Comparison of ENCODE assay signal across 9 cellular contexts in the genomic region with DNA sequence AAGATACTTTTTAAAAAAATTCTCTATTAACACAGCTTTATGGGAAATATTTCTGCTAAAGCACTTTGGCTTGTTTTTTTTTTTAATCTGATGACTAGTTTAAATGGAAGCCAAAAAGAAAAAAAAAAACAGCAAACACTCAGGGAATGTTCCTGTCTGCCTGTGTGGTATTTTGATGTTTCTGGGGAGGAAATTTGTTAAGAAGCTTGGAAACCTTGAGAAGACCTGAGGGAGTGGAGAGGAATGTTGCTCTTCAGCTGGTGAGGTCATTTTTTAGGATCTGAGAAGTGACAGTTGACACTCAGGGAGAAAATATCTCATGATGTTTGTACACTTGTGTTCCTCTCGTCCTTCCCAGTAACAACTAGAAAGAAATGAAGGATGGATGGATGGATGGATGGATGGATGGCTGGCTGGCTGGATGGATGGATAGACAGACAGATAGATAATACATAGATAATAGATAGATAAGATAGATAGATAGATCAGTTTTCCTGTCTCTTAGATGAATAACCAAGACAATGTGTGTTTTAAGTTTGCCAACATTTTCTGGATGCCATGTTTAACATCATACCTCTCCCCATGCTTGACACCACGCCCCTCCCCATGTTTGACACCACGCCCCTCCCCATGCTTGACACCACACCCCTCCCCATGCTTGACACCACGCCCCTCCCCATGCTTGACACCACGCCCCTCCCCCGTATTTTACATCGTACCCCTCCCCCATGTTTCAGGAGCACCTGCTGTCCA.
DNase-seq lines count a peak whose midpoint lies in the region; ATAC-seq and TF ChIP-seq lines count a peak whose summit lies in the region.
"Had no signal": no experiment of that assay in that cellular context is flagged by ENCODE, and none has a peak within 500 bp of the region (broad histone marks: within the 10 kb centered on the region; RNA-seq: fewer than 3 reads in every experiment).

No MANE protein-coding gene starts in this region.

- H3K4me3 ChIP-seq in Caco-2 (ENCODE audit: low read depth, low read length) = no peak overlapping the region
- H3K4me3 ChIP-seq in fibroblast of lung (replicated peaks in 1 of 4; ENCODE audit: control extremely low read depth in 1 of 4, insufficient read depth in 1 of 4, low read depth in 3 of 4, low read length in 4 of 4) = no peak overlapping the region
- H3K4me3 ChIP-seq in retinal pigment epithelial cell (ENCODE audit: low read length) = no peak overlapping the region
- no peak overlapping the region for H3K4me3 ChIP-seq in suprapubic skin

- peaks cover 29% of the 10 kb centered on the region for H3K4me1 Mint-ChIP-seq in Caco-2 (ENCODE audit: low read depth, unreplicated experiment)
- no peaks in the 10 kb centered on the region for H3K4me1 Mint-ChIP-seq in activated T-helper 2 cell treated with anti-CD3 and anti-CD28 coated beads, Interferon-gamma antibody, Interleukin-2, Interleukin-4, amounts not matched to agents 10 μg/mL and 5 μg/mL and 100 μg/mL, durations not matched to agents 14 hours and 24 hours and 36 hours (ENCODE audit: low read depth)

- H3K4me1 ChIP-seq in Caco-2 (no peaks in the 10 kb centered on the region), fibroblast of lung (ENCODE audit: control insufficient read depth, extremely low read depth, insufficient read depth, low read length) (peaks cover 43% of the 10 kb centered on the region), suprapubic skin (peaks cover 7% of the 10 kb centered on the region)

- intact Hi-C loops in Caco-2 (cut with micrococcal nuclease; ENCODE audit: unreplicated experiment) = no loop called here
- intact Hi-C loops in activated T-helper 2 cell treated with anti-CD3 and anti-CD28 coated beads, Interferon-gamma antibody, Interleukin-2, Interleukin-4, amounts not matched to agents 10 μg/mL and 5 μg/mL and 100 μg/mL, durations not matched to agents 14 hours and 24 hours and 36 hours (cut with micrococcal nuclease) = no loop called here

- no peaks in the 10 kb centered on the region for H3K9me3 Mint-ChIP-seq in Caco-2 (ENCODE audit: unreplicated experiment)
- H3K9me3 Mint-ChIP-seq in activated T-helper 2 cell treated with anti-CD3 and anti-CD28 coated beads, Interferon-gamma antibody, Interleukin-2, Interleukin-4, amounts not matched to agents 10 μg/mL and 5 μg/mL and 100 μg/mL, durations not matched to agents 14 hours and 24 hours and 36 hours = no peaks in the 10 kb centered on the region

- TF ChIP-seq CTCF in Caco-2 (IDR thresholded peaks at IDR 0.05; ENCODE audit: insufficient read depth in 1 of 2, low read depth in 1 of 2, low read length in 1 of 2, severe bottlenecking in 1 of 2, unreplicated experiment in 1 of 2) (no peak), fibroblast of lung (conservative IDR thresholded peaks at IDR 0.05 in 1 of 2, IDR thresholded peaks at IDR 0.05 in 1 of 2; ENCODE audit: low read depth in 1 of 2, low read length in 2 of 2) (no peak), retinal pigment epithelial cell (conservative IDR thresholded peaks at IDR 0.05; ENCODE audit: low read depth, low read length) (no peak), suprapubic skin (IDR thresholded peaks at IDR 0.05) (no peak)

- H3K27me3 ChIP-seq in Caco-2 (replicated peaks; ENCODE audit: control insufficient read depth, insufficient read depth, low read length) = no peaks in the 10 kb centered on the region
- no peaks in the 10 kb centered on the region for H3K27me3 ChIP-seq in fibroblast of lung (ENCODE audit: control insufficient read depth, insufficient read depth, low read length)
- no peaks in the 10 kb centered on the region for H3K27me3 ChIP-seq in suprapubic skin

- peaks cover 2% of the 10 kb centered on the region for H3K79me2 ChIP-seq in fibroblast of lung (ENCODE audit: control insufficient read depth, insufficient read depth, low read length)

- DNase-seq in Caco-2 (peak in 1 of 2 experiments; percentile 3), fibroblast of lung (ENCODE audit: low read depth in 2 of 2) (peak; percentile 63 to 97), retinal pigment epithelial cell (ENCODE audit: low read depth) (peak; percentile 73), GDM1 (lab: John Stamatoyannopoulos, UW) (no peak), suprapubic skin (ENCODE audit: low spot score in 2 of 2) (no peak), SHP77 (lab: John Stamatoyannopoulos, UW) (no peak)
- no peak for DNase-seq in activated T-helper 2 cell treated with anti-CD3 and anti-CD28 coated beads, Interferon-gamma antibody, Interleukin-2, Interleukin-4, amounts not matched to agents 10 μg/mL and 5 μg/mL and 100 μg/mL, durations not matched to agents 14 hours and 24 hours and 36 hours (ENCODE audit: low spot score)
- DNase-seq: activated T-cell treated with anti-CD3 and anti-CD28 coated beads for 4 hours had no signal

- H3K27me3 Mint-ChIP-seq in Caco-2 (ENCODE audit: insufficient read depth, unreplicated experiment) = no peaks in the 10 kb centered on the region
- no peaks in the 10 kb centered on the region for H3K27me3 Mint-ChIP-seq in activated T-helper 2 cell treated with anti-CD3 and anti-CD28 coated beads, Interferon-gamma antibody, Interleukin-2, Interleukin-4, amounts not matched to agents 10 μg/mL and 5 μg/mL and 100 μg/mL, durations not matched to agents 14 hours and 24 hours and 36 hours (ENCODE audit: low read depth)

- H3K9me3 ChIP-seq in Caco-2 (no peaks in the 10 kb centered on the region), fibroblast of lung (ENCODE audit: control insufficient read depth, insufficient read depth, low read depth, low read length) (no peaks in the 10 kb centered on the region), suprapubic skin (no peaks in the 10 kb centered on the region)

- H3K27ac ChIP-seq in fibroblast of lung (ENCODE audit: insufficient read depth, low read length) = peak overlapping the region; percentile 64
- no peak overlapping the region for H3K27ac ChIP-seq in suprapubic skin

- CTCF ChIA-PET in Caco-2 (lab: Charles Lee) = interaction anchor here (0.7 kb wide), 1 partner anchor 44 kb away, joined by 4 read pairs; no protein-coding TSS in a partner anchor

- H3K4me3 Mint-ChIP-seq in Caco-2 (ENCODE audit: unreplicated experiment) = no peak overlapping the region
- H3K4me3 Mint-ChIP-seq in activated T-helper 2 cell treated with anti-CD3 and anti-CD28 coated beads, Interferon-gamma antibody, Interleukin-2, Interleukin-4, amounts not matched to agents 10 μg/mL and 5 μg/mL and 100 μg/mL, durations not matched to agents 14 hours and 24 hours and 36 hours (ENCODE audit: low read depth) = no peak overlapping the region

- no peak for TF ChIP-seq POLR2A in suprapubic skin (IDR thresholded peaks at IDR 0.05)

- TF ChIP-seq EP300 in suprapubic skin (IDR thresholded peaks at IDR 0.05) = no peak

- H3K36me3 Mint-ChIP-seq in Caco-2 (ENCODE audit: insufficient read depth, unreplicated experiment) = peaks cover 6% of the 10 kb centered on the region
- no peaks in the 10 kb centered on the region for H3K36me3 Mint-ChIP-seq in activated T-helper 2 cell treated with anti-CD3 and anti-CD28 coated beads, Interferon-gamma antibody, Interleukin-2, Interleukin-4, amounts not matched to agents 10 μg/mL and 5 μg/mL and 100 μg/mL, durations not matched to agents 14 hours and 24 hours and 36 hours (ENCODE audit: low read depth)

- POLR2A ChIA-PET in Caco-2 (lab: Charles Lee) = no interaction called here

- 64% methylated on average over 7 of the region's 7 CpGs for WGBS in suprapubic skin

- H3K36me3 ChIP-seq in Caco-2 (ENCODE audit: control insufficient read depth, insufficient read depth, low read length) (no peaks in the 10 kb centered on the region), fibroblast of lung (ENCODE audit: control insufficient read depth, insufficient read depth, low read length) (peaks cover 4% of the 10 kb centered on the region), suprapubic skin (peaks cover 4% of the 10 kb centered on the region)

- peak overlapping the region; percentile 35 for H3K27ac Mint-ChIP-seq in Caco-2 (ENCODE audit: unreplicated experiment)
- no peak overlapping the region for H3K27ac Mint-ChIP-seq in activated T-helper 2 cell treated with anti-CD3 and anti-CD28 coated beads, Interferon-gamma antibody, Interleukin-2, Interleukin-4, amounts not matched to agents 10 μg/mL and 5 μg/mL and 100 μg/mL, durations not matched to agents 14 hours and 24 hours and 36 hours

- BruUV-seq in Caco-2 (replicated peaks; lab: Mats Ljungman, UMichigan) = no TSS peak

- peak; percentile 79 for ATAC-seq in SK-N-SH treated with all-trans-retinoic acid at 6 μM for 48 hours

- H2AFZ ChIP-seq in fibroblast of lung (ENCODE audit: low read length) = no peak overlapping the region

- no peaks in the 10 kb centered on the region for H4K20me1 ChIP-seq in fibroblast of lung (ENCODE audit: control insufficient read depth, extremely low read depth, insufficient read depth, low read length)

- H3K4me2 ChIP-seq in fibroblast of lung (ENCODE audit: extremely low read depth, insufficient read depth, low read length) = peak overlapping the region; percentile 38

- H3K9ac ChIP-seq in fibroblast of lung (ENCODE audit: insufficient read depth, low read length) = no peak overlapping the region

TF ChIP-seq in SK-N-SH treated with all-trans-retinoic acid at 6 μM for 48 hours, 23 proteins besides CTCF, POLR2A, EP300 and RAD21:
- TF ChIP-seq, protein P1, sequence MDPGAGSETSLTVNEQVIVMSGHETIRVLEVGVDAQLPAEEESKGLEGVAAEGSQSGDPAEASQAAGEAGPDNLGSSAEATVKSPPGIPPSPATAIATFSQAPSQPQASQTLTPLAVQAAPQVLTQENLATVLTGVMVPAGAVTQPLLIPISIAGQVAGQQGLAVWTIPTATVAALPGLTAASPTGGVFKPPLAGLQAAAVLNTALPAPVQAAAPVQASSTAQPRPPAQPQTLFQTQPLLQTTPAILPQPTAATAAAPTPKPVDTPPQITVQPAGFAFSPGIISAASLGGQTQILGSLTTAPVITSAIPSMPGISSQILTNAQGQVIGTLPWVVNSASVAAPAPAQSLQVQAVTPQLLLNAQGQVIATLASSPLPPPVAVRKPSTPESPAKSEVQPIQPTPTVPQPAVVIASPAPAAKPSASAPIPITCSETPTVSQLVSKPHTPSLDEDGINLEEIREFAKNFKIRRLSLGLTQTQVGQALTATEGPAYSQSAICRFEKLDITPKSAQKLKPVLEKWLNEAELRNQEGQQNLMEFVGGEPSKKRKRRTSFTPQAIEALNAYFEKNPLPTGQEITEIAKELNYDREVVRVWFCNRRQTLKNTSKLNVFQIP (CRISPR knock-in tag; IDR thresholded peaks at IDR 0.05; ENCODE audit: borderline replicate concordance, low read depth) = no peak
- peak; percentile 79 for TF ChIP-seq ISL1 (CRISPR knock-in tag; IDR thresholded peaks at IDR 0.05)

Comparison
In these comparisons a context has a peak if more than half of its experiments do, and no peak if none do; other contexts are left out.
1. DNase-seq: peak in fibroblast of lung (2 of 2) and retinal pigment epithelial cell (single experiment); none in GDM1 (single experiment), activated T-helper 2 cell treated with anti-CD3 and anti-CD28 coated beads, Interferon-gamma antibody, Interleukin-2, Interleukin-4, amounts not matched to agents 10 μg/mL and 5 μg/mL and 100 μg/mL, durations not matched to agents 14 hours and 24 hours and 36 hours (single experiment), suprapubic skin (0 of 2) and SHP77 (0 of 2).